Comparison of ENCODE assay signal across 8 cellular contexts in genomic region chr20:46118481-46119020, GRCh38. TPM values are rescaled to one million over a fixed set of nuclear protein-coding genes. Genes with fewer than 3 reads are reported as not detected.
A peak's percentile ranks its signal among the peaks of the same experiment; 100 is the strongest.
DNase-seq lines count a peak whose midpoint lies in the region; ATAC-seq and TF ChIP-seq lines count a peak whose summit lies in the region.

No MANE protein-coding gene starts in this region.

- H3K27ac ChIP-seq in brain microvascular endothelial cell, result no peak overlapping the region
- H3K27ac ChIP-seq in left lung, result peak overlapping the region; percentile 80 to 86
- peak overlapping the region; percentile 82 for H3K27ac ChIP-seq in thoracic aorta

- DNase-seq in AG09319 (ENCODE audit: extremely low read depth, low read depth), result peak; percentile 8
- no peak for DNase-seq in brain microvascular endothelial cell
- peak in 1 of 2 donors; percentile 79 for DNase-seq in left lung
- no peak for DNase-seq in thoracic aorta (ENCODE audit: low spot score)
- no peak for DNase-seq in NCI-H2029 (lab: John Stamatoyannopoulos, UW)
- DNase-seq in NCI-H446 treated with DMSO at 0.1 percent for 48 hours (lab: John Stamatoyannopoulos, UW), result no peak

- H3K27me3 ChIP-seq in brain microvascular endothelial cell (replicated peaks) (no peaks in the 10 kb centered on the region), left lung (no peaks in the 10 kb centered on the region), thoracic aorta (replicated peaks; ENCODE audit: insufficient read depth) (no peaks in the 10 kb centered on the region)

- ATAC-seq in GM19351 (IDR thresholded peaks at IDR 0.05; ENCODE audit: unreplicated experiment) (peak; percentile 49), HG03571 (IDR thresholded peaks at IDR 0.05; ENCODE audit: unreplicated experiment) (peak; percentile 51), left lung (peak; percentile 74), thoracic aorta (ENCODE audit: insufficient number of reproducible peaks, low FRiP score, low read depth) (no peak)

- H3K9me3 ChIP-seq in left lung, result no peaks in the 10 kb centered on the region
- H3K9me3 ChIP-seq in thoracic aorta, result no peaks in the 10 kb centered on the region

- intact Hi-C loops in left lung (cut with DNase I), result no loop called here

- no peaks in the 10 kb centered on the region for H3K36me3 ChIP-seq in brain microvascular endothelial cell (replicated peaks)
- peaks cover 0 to 17% of the 10 kb centered on the region in 2 donors for H3K36me3 ChIP-seq in left lung
- H3K36me3 ChIP-seq in thoracic aorta, result peaks cover 9% of the 10 kb centered on the region

- in situ Hi-C loops in brain microvascular endothelial cell (cut with HindIII; ENCODE audit: low pct_ligation_motif_present, low sequenced_read_pairs), result no loop called here

- no peak for TF ChIP-seq CTCF in AG09319 (IDR thresholded peaks at IDR 0.05; ENCODE audit: low read depth, low read length)
- no peak for TF ChIP-seq CTCF in brain microvascular endothelial cell (IDR thresholded peaks at IDR 0.05; ENCODE audit: low read depth, low read length, missing control alignments)
- no peak for TF ChIP-seq CTCF in left lung (IDR thresholded peaks at IDR 0.05)
- no peak for TF ChIP-seq CTCF in thoracic aorta (IDR thresholded peaks at IDR 0.05)

- H3K4me1 ChIP-seq in left lung (peaks cover 16 to 56% of the 10 kb centered on the region in 2 donors), thoracic aorta (ENCODE audit: control insufficient read depth in 1 of 2, low read depth in 2 of 2) (peaks cover 7 to 12% of the 10 kb centered on the region in 2 donors)

- H3K4me3 ChIP-seq in brain microvascular endothelial cell (ENCODE audit: low read depth, low read length) (peak overlapping the region; percentile 56), left lung (peak overlapping the region; percentile 48 to 69), thoracic aorta (peak overlapping the region; percentile 91)

RNA-seq across cellular contexts. Expression of gene CD40, which starts 0.4 kb away (rescaled TPM):
- total RNA-seq in left lung (10 to 100 TPM; 22.3 to 27.6 TPM), thoracic aorta (10 to 100 TPM; 15.9 to 33.3 TPM)

RNA-seq across cellular contexts. Expression of gene NCOA5, which starts 28.8 kb away (rescaled TPM):
- total RNA-seq in left lung (10 to 100 TPM; 20.6 to 23.8 TPM), thoracic aorta (10 to 100 TPM; 23.7 to 28.6 TPM)
